In the genomic region with DNA sequence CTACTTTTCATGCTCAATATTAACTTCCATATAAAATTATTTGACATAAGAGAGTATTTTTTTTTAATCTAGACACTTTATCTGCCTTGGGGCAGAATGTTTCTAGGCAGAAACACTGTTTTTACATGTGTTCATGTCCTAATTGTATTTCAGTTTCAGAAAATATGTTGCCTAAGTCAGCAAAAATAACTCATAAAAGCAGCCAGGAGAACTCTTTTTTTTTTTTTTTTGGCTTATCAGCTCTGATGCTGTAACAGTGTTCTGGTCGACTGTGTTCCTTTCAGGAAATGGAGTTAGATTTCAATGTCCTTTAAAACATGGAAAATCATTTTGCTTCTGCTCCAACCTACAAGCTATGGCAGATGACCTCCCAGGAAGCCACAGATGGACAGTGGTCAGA, we compare ENCODE assay signal across 18 cellular contexts.
"Had no signal": no experiment of that assay in that cellular context is flagged by ENCODE, and none has a peak within 500 bp of the region (broad histone marks: within the 10 kb centered on the region; RNA-seq: fewer than 3 reads in every experiment).

No MANE protein-coding gene starts in this region.

- H3K27ac ChIP-seq: gastrocnemius medialis, right lobe of liver, thoracic aorta, upper lobe of left lung had no signal

- ATAC-seq: activated naive CD4-positive, alpha-beta T cell treated with anti-CD3 and anti-CD28 coated beads, Interleukin-2, amount 50 U/mL, for 72 hours; activated T-helper 17 cell treated with anti-CD3 and anti-CD28 coated beads, Interleukin-2, amount 50 U/mL, for 72 hours; esophagus mucosa; gastrocnemius medialis; stimulated activated naive B cell treated with anti-CD40 and anti-IgM and Interleukin-4, amounts not matched to agents 10 μg/mL and 1 μg/mL and 100 μg/mL, for 72 hours; WTC11 had no signal

- H3K27me3 ChIP-seq: right lobe of liver, upper lobe of left lung had no signal

- DNase-seq: activated T-cell treated with anti-CD3 and anti-CD28 coated beads, Interleukin-2, amount 50 U/mL, for 24 hours; aorta; effector memory CD4-positive, alpha-beta T cell; gastrocnemius medialis; hypothalamus; nephron progenitor cell; nucleus accumbens; right lobe of liver; small intestine; stimulated activated CD4-positive, alpha-beta T cell treated with anti-CD3 and anti-CD28 coated beads, Interleukin-15, amount 100 ng/mL, for 24 hours; stimulated activated naive B cell treated with anti-CD40 and anti-IgM and Interleukin-4, amounts not matched to agents 10 μg/mL and 1 μg/mL and 100 μg/mL, for 72 hours; T-helper 9 cell; upper lobe of left lung had no signal

- H3K4me1 ChIP-seq: gastrocnemius medialis, right lobe of liver, upper lobe of left lung had no signal

- H3K4me3 ChIP-seq: gastrocnemius medialis, right lobe of liver, thoracic aorta, upper lobe of left lung had no signal

- H3K9me3 ChIP-seq: gastrocnemius medialis, right lobe of liver, thoracic aorta, upper lobe of left lung had no signal

- H3K36me3 ChIP-seq: gastrocnemius medialis, right lobe of liver, thoracic aorta, upper lobe of left lung had no signal
